ENCODE assay signal across 10 cellular contexts in the genomic region with DNA sequence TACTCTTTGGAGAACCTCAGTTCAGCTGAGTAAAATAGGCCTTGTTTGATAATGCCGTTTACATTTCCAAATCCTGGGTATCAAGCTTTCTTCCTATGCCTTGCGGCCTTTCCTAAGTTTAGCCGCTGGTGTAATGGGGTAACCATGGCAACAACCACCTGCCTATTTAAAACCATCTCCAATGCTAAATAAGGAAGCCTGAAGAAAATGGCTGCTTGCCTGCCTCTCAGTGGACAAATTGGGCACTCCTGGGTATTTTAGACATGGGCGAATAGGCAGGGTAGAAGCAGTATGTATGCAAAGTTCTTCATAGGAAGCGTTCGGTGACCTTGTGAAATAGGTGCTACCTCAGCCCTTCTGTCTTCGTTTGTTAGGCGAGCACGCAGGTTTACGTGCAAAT.
DNase-seq lines count a peak whose midpoint lies in the region; ATAC-seq, FAIRE-seq and TF ChIP-seq lines count a peak whose summit lies in the region.
"Had no signal": no experiment of that assay in that cellular context is flagged by ENCODE, and none has a peak within 500 bp of the region (broad histone marks: within the 10 kb centered on the region; RNA-seq: fewer than 3 reads in every experiment).

No MANE protein-coding gene starts in this region.

- BruUV-seq in GM12878 (replicated peaks; lab: Mats Ljungman, UMichigan): no TSS peak

- intact Hi-C loops in GM12878 (cut with micrococcal nuclease; ENCODE audit: unreplicated experiment): no loop called here

- H3K27me3 ChIP-seq in GM23248 (replicated peaks; ENCODE audit: insufficient read depth) (peaks cover 45% of the 10 kb centered on the region), GM12878 (replicated peaks in 1 of 2; ENCODE audit: control insufficient read depth in 2 of 2, insufficient read depth in 2 of 2, low read length in 1 of 2) (no peaks in the 10 kb centered on the region)

- RAD21 ChIA-PET in GM12878 (lab: Charles Lee; ENCODE audit: unreplicated experiment): no interaction called here

- H3K4me2 ChIP-seq in GM23248 (ENCODE audit: unreplicated experiment) (no peak overlapping the region), GM12878 (ENCODE audit: control insufficient read depth, insufficient read depth) (no peak overlapping the region)

- H3K9me3 ChIP-seq in GM23248 (ENCODE audit: low read depth): no peaks in the 10 kb centered on the region
- no peaks in the 10 kb centered on the region for H3K9me3 ChIP-seq in GM12878 (replicated peaks; ENCODE audit: control insufficient read depth, insufficient read depth, low read length)

- H3F3A ChIP-seq in GM23248 (ENCODE audit: insufficient read depth): no peaks in the 10 kb centered on the region

- POLR2A ChIA-PET in GM12878 (lab: Charles Lee): no interaction called here

- in situ Hi-C loops in GM23248 (cut with MboI) (no loop called here), GM12878 (cut with MboI) (no loop called here)

- H4K20me1 ChIP-seq in GM23248 (ENCODE audit: insufficient read depth): no peaks in the 10 kb centered on the region
- no peaks in the 10 kb centered on the region for H4K20me1 ChIP-seq in GM12878 (ENCODE audit: control insufficient read depth, insufficient read depth)

- no peak overlapping the region for H3K4me3 ChIP-seq in GM23248
- H3K4me3 ChIP-seq in GM12878: no peak overlapping the region

- no peak for FAIRE-seq in GM12878 (lab: Jason Lieb, UNC)
- FAIRE-seq: endothelial cell of umbilical vein had no signal

- H3K79me2 ChIP-seq in GM23248 (ENCODE audit: insufficient read depth): no peaks in the 10 kb centered on the region
- no peaks in the 10 kb centered on the region for H3K79me2 ChIP-seq in GM12878 (ENCODE audit: control insufficient read depth, insufficient read depth, low read length)

- no peaks in the 10 kb centered on the region for H3K4me1 ChIP-seq in GM23248 (ENCODE audit: insufficient read depth)
- H3K4me1 ChIP-seq in GM12878 (ENCODE audit: control insufficient read depth, insufficient read depth, low read length): peaks cover 50% of the 10 kb centered on the region

- peak; percentile 27; the same call in 1 of the 2 replicates for TF ChIP-seq RAD21 in GM12878 (IDR thresholded peaks at IDR 0.05; ENCODE audit: insufficient read depth, low read depth, low read length)

- H3K27ac ChIP-seq in GM23248: no peak overlapping the region
- no peak overlapping the region for H3K27ac ChIP-seq in GM12878 (ENCODE audit: control insufficient read depth, insufficient read depth)
- H3K27ac ChIP-seq: HL-60 had no signal

- SMC1A ChIA-PET in GM12878 (lab: Charles Lee; ENCODE audit: uncharacterized antibody, unreplicated experiment): no interaction called here

- no peaks in the 10 kb centered on the region for H3K9me3 Mint-ChIP-seq in activated T-cell treated with anti-CD3 and anti-CD28 coated beads, Interleukin-2, amount 50 U/mL, for 4 hours

- H2AFZ ChIP-seq in GM23248 (no peak overlapping the region), GM12878 (ENCODE audit: control insufficient read depth, low read depth, low read length) (no peak overlapping the region)

- H3K36me3 ChIP-seq in GM23248 (ENCODE audit: low read depth) (no peaks in the 10 kb centered on the region), GM12878 (ENCODE audit: control insufficient read depth in 2 of 2, insufficient read depth in 2 of 2, low read length in 1 of 2) (no peaks in the 10 kb centered on the region)

- H3K4me1 Mint-ChIP-seq in activated T-cell treated with anti-CD3 and anti-CD28 coated beads, Interleukin-2, amount 50 U/mL, for 4 hours (ENCODE audit: low read depth): peaks cover 12% of the 10 kb centered on the region

- H3K36me3 Mint-ChIP-seq in activated T-cell treated with anti-CD3 and anti-CD28 coated beads, Interleukin-2, amount 50 U/mL, for 4 hours (ENCODE audit: insufficient read depth): no peaks in the 10 kb centered on the region

- H3K4me3 Mint-ChIP-seq in activated T-cell treated with anti-CD3 and anti-CD28 coated beads, Interleukin-2, amount 50 U/mL, for 4 hours: no peak overlapping the region

- peaks cover 8% of the 10 kb centered on the region for H3K27me3 Mint-ChIP-seq in activated T-cell treated with anti-CD3 and anti-CD28 coated beads, Interleukin-2, amount 50 U/mL, for 4 hours (ENCODE audit: low read depth)

- WGBS in GM23248 (ENCODE audit: low coverage in 1 of 2, low lambda C conversion rate in 2 of 2, missing lambda C conversion rate in 2 of 2), 2 experiments: 68 to 71% methylated on average over 10 of the region's 10 CpGs
- WGBS in GM12878 (ENCODE audit: insufficient coverage, insufficient replicate concordance, low lambda C conversion rate, missing lambda C conversion rate): 89% methylated on average over 10 of the region's 10 CpGs

- ATAC-seq in GM12878: no peak
- no peak for ATAC-seq in HG03175 (IDR thresholded peaks at IDR 0.05; ENCODE audit: unreplicated experiment)
- no peak for ATAC-seq in activated T-cell treated with anti-CD3 and anti-CD28 coated beads, Interleukin-2, amount 50 U/mL, for 4 hours
- no peak for ATAC-seq in HG03342 (IDR thresholded peaks at IDR 0.05; ENCODE audit: unreplicated experiment)
- ATAC-seq in HG03039 (IDR thresholded peaks at IDR 0.05; ENCODE audit: unreplicated experiment): no peak

- 0 out of 6 replicates have a peak, but pooled peaks of 1 of the 3 experiments have one; percentile 10 for TF ChIP-seq CTCF in GM12878 (IDR thresholded peaks at IDR 0.05 in 2 of 3, conservative IDR thresholded peaks at IDR 0.05 in 1 of 3; ENCODE audit: control insufficient read depth in 2 of 3, extremely low read depth in 1 of 3, insufficient read depth in 1 of 3, low read depth in 3 of 3, low read length in 3 of 3)

- TF ChIP-seq POLR2A in GM12878 (IDR thresholded peaks at IDR 0.05; ENCODE audit: low read depth, low read length): no peak

- H3K9ac ChIP-seq in GM23248 (no peak overlapping the region), GM12878 (ENCODE audit: control insufficient read depth, insufficient read depth, low read length) (no peak overlapping the region)

- no peak for TF ChIP-seq EP300 in GM12878 (IDR thresholded peaks at IDR 0.05; ENCODE audit: borderline replicate concordance in 1 of 2, control insufficient read depth in 1 of 2, low read depth in 2 of 2, low read length in 2 of 2)

- CTCF ChIA-PET in GM12878 (lab: Yijun Ruan, JAX): interaction anchor here (0.6 to 4.8 kb wide), 5 partner anchors 86 to 300 kb away, joined by 3 to 87 read pairs (median 4); no protein-coding TSS in a partner anchor

- DNase-seq in GM23248 (peak; percentile 16), NCI-H1105 (lab: John Stamatoyannopoulos, UW) (peak; percentile 58), GM12878 (ENCODE audit: low read depth, low spot score) (no peak), kidney tubule cell (ENCODE audit: low spot score) (peak; percentile 15)
- DNase-seq in activated T-cell treated with anti-CD3 and anti-CD28 coated beads, Interleukin-2, amount 50 U/mL, for 4 hours: no peak

- H3K9me2 ChIP-seq in GM23248 (ENCODE audit: insufficient read depth): no peaks in the 10 kb centered on the region

TF ChIP-seq in GM12878, 131 proteins besides CTCF, POLR2A, EP300 and RAD21:
- no peak for TF ChIP-seq CREM (IDR thresholded peaks at IDR 0.05; ENCODE audit: low read depth)
- TF ChIP-seq NRF1 (conservative IDR thresholded peaks at IDR 0.05; ENCODE audit: low read depth, low read length): no peak
- 0 out of 2 replicates have a peak, but pooled peaks have one; percentile 27 for TF ChIP-seq YY1 (IDR thresholded peaks at IDR 0.05; ENCODE audit: low read depth, low read length)
- no peak for TF ChIP-seq MEF2A (IDR thresholded peaks at IDR 0.05; ENCODE audit: insufficient read depth, low read depth, low read length)
- TF ChIP-seq BMI1 (IDR thresholded peaks at IDR 0.05; ENCODE audit: borderline replicate concordance): peak; percentile 40; the same call in 1 of the 2 replicates

Comparison
In these comparisons a context has a peak if more than half of its experiments do, and no peak if none do; other contexts are left out.
1. DNase-seq: peak in GM23248 (single experiment), NCI-H1105 (single experiment) and kidney tubule cell (single experiment); none in GM12878 (single experiment) and activated T-cell treated with anti-CD3 and anti-CD28 coated beads, Interleukin-2, amount 50 U/mL, for 4 hours (single experiment).